ENCODE assay signal across 17 cellular contexts in the genomic region with DNA sequence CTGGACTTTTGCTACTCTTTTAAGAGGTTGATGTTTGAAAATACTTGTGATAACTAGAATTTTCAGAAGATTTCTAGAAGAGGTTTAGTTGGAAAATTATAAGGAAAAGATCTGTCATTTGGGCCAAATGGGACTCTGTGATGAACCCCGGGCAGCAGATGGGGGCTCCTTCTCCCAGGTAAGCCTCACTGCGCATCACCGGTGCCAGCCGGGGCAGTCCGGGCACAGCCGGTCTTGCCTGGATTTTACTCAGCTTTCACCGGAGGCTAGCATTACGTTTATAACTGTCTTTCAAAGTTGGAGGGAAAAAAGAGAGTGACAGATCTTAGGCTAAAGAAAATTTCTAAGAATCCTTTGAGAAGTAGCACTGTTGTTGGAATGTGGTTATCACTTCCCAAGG.
DNase-seq lines count a peak whose midpoint lies in the region; ATAC-seq, FAIRE-seq and TF ChIP-seq lines count a peak whose summit lies in the region.
"Had no signal": no experiment of that assay in that cellular context is flagged by ENCODE, and none has a peak within 500 bp of the region (broad histone marks: within the 10 kb centered on the region; RNA-seq: fewer than 3 reads in every experiment).

No MANE protein-coding gene starts in this region.

- no peaks in the 10 kb centered on the region for H3K27me3 ChIP-seq in SU-DHL-6 (ENCODE audit: low read length)
- H3K27me3 ChIP-seq in mesenchymal stem cell (ENCODE audit: control insufficient read depth in 1 of 2, insufficient read depth in 1 of 2, low read length in 2 of 2) = no peaks in the 10 kb centered on the region
- H3K27me3 ChIP-seq in stomach = no peaks in the 10 kb centered on the region
- H3K27me3 ChIP-seq in left ventricle myocardium inferior (ENCODE audit: low read depth) = no peaks in the 10 kb centered on the region
- no peaks in the 10 kb centered on the region for H3K27me3 ChIP-seq in lower lobe of right lung (ENCODE audit: low read depth)

- H2AFZ ChIP-seq in SU-DHL-6 (ENCODE audit: low read depth, low read length, severe bottlenecking) (peak overlapping the region; percentile 2), mesenchymal stem cell (ENCODE audit: low read depth, low read length) (no peak overlapping the region)

- TF ChIP-seq POLR2A in GM12891 (IDR thresholded peaks at IDR 0.05; ENCODE audit: low read depth, low read length) (no peak), stomach (IDR thresholded peaks at IDR 0.05) (no peak)

- no peak for ATAC-seq in lower lobe of right lung
- ATAC-seq: CD8-positive, alpha-beta T cell; HCT116; HepG2 had no signal

- TF ChIP-seq CTCF in SU-DHL-6 (IDR thresholded peaks at IDR 0.05; ENCODE audit: insufficient read depth, low read length, poor library complexity, severe bottlenecking) (no peak), stomach (IDR thresholded peaks at IDR 0.05) (no peak), left ventricle myocardium inferior (IDR thresholded peaks at IDR 0.05; ENCODE audit: borderline replicate concordance) (no peak), lower lobe of right lung (IDR thresholded peaks at IDR 0.05) (no peak)

- H2AK5ac ChIP-seq in mesenchymal stem cell (ENCODE audit: low read length, severe bottlenecking) = peak overlapping the region; percentile 84

- H3K9me2 ChIP-seq in SU-DHL-6 (replicated peaks; ENCODE audit: insufficient read depth, low read length) = no peaks in the 10 kb centered on the region

- no peak overlapping the region for H3K4me3 ChIP-seq in SU-DHL-6 (ENCODE audit: insufficient read depth, low read length, poor library complexity, severe bottlenecking)
- H3K4me3 ChIP-seq in mesenchymal stem cell (ENCODE audit: insufficient read depth in 1 of 2, low read depth in 1 of 2, low read length in 2 of 2) = no peak overlapping the region
- no peak overlapping the region for H3K4me3 ChIP-seq in stomach
- H3K4me3 ChIP-seq in left ventricle myocardium inferior = no peak overlapping the region
- no peak overlapping the region for H3K4me3 ChIP-seq in lower lobe of right lung

- no peak overlapping the region for H2BK5ac ChIP-seq in mesenchymal stem cell (ENCODE audit: low read depth, low read length, poor library complexity, severe bottlenecking)

- H3K4me1 ChIP-seq in mesenchymal stem cell (ENCODE audit: control insufficient read depth, insufficient read depth, low read depth, low read length) = peaks cover 27% of the 10 kb centered on the region
- H3K4me1 ChIP-seq in stomach = peaks cover 11 to 45% (median 17%) of the 10 kb centered on the region in 4 donors
- peaks cover 43% of the 10 kb centered on the region for H3K4me1 ChIP-seq in left ventricle myocardium inferior
- H3K4me1 ChIP-seq in lower lobe of right lung = peaks cover 58% of the 10 kb centered on the region

- no peak overlapping the region for H4K8ac ChIP-seq in mesenchymal stem cell (ENCODE audit: low read length)

- H3K18ac ChIP-seq in mesenchymal stem cell (ENCODE audit: low read depth in 1 of 2, low read length in 2 of 2) = no peak overlapping the region

- H3K4ac ChIP-seq in mesenchymal stem cell (ENCODE audit: low read depth in 1 of 2, low read length in 2 of 2) = no peak overlapping the region

- FAIRE-seq in GM12891 (lab: Jason Lieb, UNC) = peak; percentile 16
- FAIRE-seq: D721Med, H54, HTR-8/SVneo had no signal

- WGBS in mesenchymal stem cell = 98% methylated on average over 8 of the region's 8 CpGs
- WGBS in stomach, 5 donors = 90 to 95% (median 93%) methylated on average over 8 of the region's 8 CpGs

- H3K36me3 ChIP-seq in SU-DHL-6 (ENCODE audit: low read length) (no peaks in the 10 kb centered on the region), mesenchymal stem cell (ENCODE audit: control insufficient read depth in 1 of 2, insufficient read depth in 2 of 2, low read depth in 1 of 2, low read length in 2 of 2) (peaks cover 15 to 88% of the 10 kb centered on the region in 2 experiments), stomach (peaks cover 0 to 43% (median 17%) of the 10 kb centered on the region in 4 donors), left ventricle myocardium inferior (no peaks in the 10 kb centered on the region), lower lobe of right lung (no peaks in the 10 kb centered on the region)

- H3K27ac ChIP-seq in SU-DHL-6 (ENCODE audit: low read depth, low read length) (peak overlapping the region; percentile 89), mesenchymal stem cell (ENCODE audit: low read length, poor library complexity, severe bottlenecking) (no peak overlapping the region), stomach (peak overlapping the region in 3 of 5 donors; percentile 13 to 75 (median 34)), left ventricle myocardium inferior (replicated peaks) (no peak overlapping the region), lower lobe of right lung (no peak overlapping the region)

- H3K23ac ChIP-seq in mesenchymal stem cell (ENCODE audit: low read length in 2 of 2) = no peak overlapping the region

- intact Hi-C loops in stomach (cut with DNase I; ENCODE audit: low total_unique reads) = loop anchor here (5.0 kb wide), 2 partner anchors 99 to 114 kb away; partner anchors contain the start of gene B3GNT7
- intact Hi-C loops in left ventricle myocardium inferior (cut with micrococcal nuclease) = loop anchor here (10.0 kb wide), 1 partner anchor 107 kb away; no protein-coding TSS in a partner anchor
- intact Hi-C loops in lower lobe of right lung (cut with DNase I) = no loop called here

- no peak overlapping the region for H2BK120ac ChIP-seq in mesenchymal stem cell (ENCODE audit: low read depth, low read length)

- no peak overlapping the region for H2BK12ac ChIP-seq in mesenchymal stem cell (ENCODE audit: low read length in 2 of 2)

- no peak for DNase-seq in GM12891 (ENCODE audit: insufficient read length, low spot score)
- no peak for DNase-seq in mesenchymal stem cell
- DNase-seq in stomach = no peak
- no peak for DNase-seq in left ventricle myocardium inferior
- DNase-seq in lower lobe of right lung = no peak
- DNase-seq in NCI-H226 = no peak
- DNase-seq: CD8-positive, alpha-beta T cell; COR-L47; DMS153; DMS79 treated with DMSO at 0.1 percent for 48 hours; GDM1 had no signal

- no peaks in the 10 kb centered on the region for H4K20me1 ChIP-seq in SU-DHL-6 (ENCODE audit: low read depth, low read length)

- H3K9ac ChIP-seq in SU-DHL-6 (ENCODE audit: low read length) = peak overlapping the region; percentile 30; the same call in 1 of the 2 replicates
- H3K9ac ChIP-seq in mesenchymal stem cell (ENCODE audit: low read length) = no peak overlapping the region

- H4K91ac ChIP-seq in mesenchymal stem cell (ENCODE audit: low read length) = no peak overlapping the region

- no peak overlapping the region for H2BK15ac ChIP-seq in mesenchymal stem cell (ENCODE audit: low read depth, poor library complexity, severe bottlenecking)

- no peak overlapping the region for H3K14ac ChIP-seq in mesenchymal stem cell (ENCODE audit: low read length in 2 of 2)

- H3K9me3 ChIP-seq in SU-DHL-6 (ENCODE audit: insufficient read depth, low read length) = no peaks in the 10 kb centered on the region
- no peaks in the 10 kb centered on the region for H3K9me3 ChIP-seq in mesenchymal stem cell (ENCODE audit: control insufficient read depth, low read length)
- no peaks in the 10 kb centered on the region for H3K9me3 ChIP-seq in stomach
- H3K9me3 ChIP-seq in left ventricle myocardium inferior (replicated peaks) = no peaks in the 10 kb centered on the region
- no peaks in the 10 kb centered on the region for H3K9me3 ChIP-seq in lower lobe of right lung

- TF ChIP-seq EP300 in stomach (IDR thresholded peaks at IDR 0.05) = no peak

- H3K4me2 ChIP-seq in SU-DHL-6 (ENCODE audit: low read depth, low read length, poor library complexity, severe bottlenecking) (peak overlapping the region; percentile 58), mesenchymal stem cell (ENCODE audit: low read length, poor library complexity, severe bottlenecking) (no peak overlapping the region)

- peaks cover 11% of the 10 kb centered on the region for H3K79me1 ChIP-seq in mesenchymal stem cell (replicated peaks; ENCODE audit: low read length, poor library complexity, severe bottlenecking)

- H3K79me2 ChIP-seq in SU-DHL-6 (ENCODE audit: insufficient read depth, low read length) = no peaks in the 10 kb centered on the region

- H3F3A ChIP-seq in SU-DHL-6 (ENCODE audit: insufficient read depth) = peaks cover 42% of the 10 kb centered on the region

TF ChIP-seq in GM12891, 5 proteins besides CTCF, POLR2A, EP300 and RAD21:
- no peak for TF ChIP-seq TAF1 (IDR thresholded peaks at IDR 0.05; ENCODE audit: low read depth, low read length)
- TF ChIP-seq PAX5 (IDR thresholded peaks at IDR 0.05; ENCODE audit: insufficient read depth, low read length, severe bottlenecking) = no peak
- TF ChIP-seq POLR2AphosphoS5 (IDR thresholded peaks at IDR 0.05; ENCODE audit: low read depth, low read length) = no peak
- no peak for TF ChIP-seq POU2F2 (IDR thresholded peaks at IDR 0.05; ENCODE audit: low read depth, low read length)
- no peak for TF ChIP-seq SPI1 (IDR thresholded peaks at IDR 0.05; ENCODE audit: low read depth, low read length)

Comparison
In these comparisons a context has a peak if more than half of its experiments do, and no peak if none do; other contexts are left out.
1. H3K27ac ChIP-seq: peak in SU-DHL-6 (single experiment) and stomach (3 of 5); none in mesenchymal stem cell (single experiment), left ventricle myocardium inferior (single experiment) and lower lobe of right lung (single experiment).